In genomic region chr7:155203059-155203881, GRCh38 we compare ENCODE assay signal across 14 cellular contexts.
A peak's percentile ranks its signal among the peaks of the same experiment; 100 is the strongest.
DNase-seq lines count a peak whose midpoint lies in the region; ATAC-seq and TF ChIP-seq lines count a peak whose summit lies in the region.
"Had no signal": no experiment of that assay in that cellular context is flagged by ENCODE, and none has a peak within 500 bp of the region (broad histone marks: within the 10 kb centered on the region; RNA-seq: fewer than 3 reads in every experiment).

No MANE protein-coding gene starts in this region.

- peaks cover 3% of the 10 kb centered on the region for H3K36me3 Mint-ChIP-seq in activated CD4-positive, alpha-beta T cell treated with anti-CD3 and anti-CD28 coated beads, Interleukin-2, amount 10 ng/mL, durations not matched to agents 7 days and 5 days (ENCODE audit: low read depth)
- peaks cover 6% of the 10 kb centered on the region for H3K36me3 Mint-ChIP-seq in dendritic cell treated with granulocyte-macrophage colony-stimulating factor and Interleukin-4, amounts not matched to agents 40 ng/mL and 50 ng/mL, for 4 days (ENCODE audit: low read depth)
- no peaks in the 10 kb centered on the region for H3K36me3 Mint-ChIP-seq in osteocyte (ENCODE audit: unreplicated experiment)
- H3K36me3 Mint-ChIP-seq: T-cell had no signal

- H3K9me2 ChIP-seq in OCI-LY7 (ENCODE audit: insufficient read depth, low read length): no peaks in the 10 kb centered on the region

- peak overlapping the region; percentile 53; the same call in 1 of the 2 replicates for H2AFZ ChIP-seq in OCI-LY7 (ENCODE audit: low read length)

- BruUV-seq in OCI-LY7 (replicated peaks; lab: Mats Ljungman, UMichigan): no TSS peak

- intact Hi-C loops in OCI-LY7 (cut with micrococcal nuclease; ENCODE audit: unreplicated experiment): no loop called here
- intact Hi-C loops in dendritic cell treated with granulocyte-macrophage colony-stimulating factor and Interleukin-4, amounts not matched to agents 40 ng/mL and 50 ng/mL, for 4 days (cut with micrococcal nuclease): loop anchor here (10.0 kb wide), 1 partner anchor 552 kb away; no protein-coding TSS in a partner anchor
- intact Hi-C loops in sciatic nerve (cut with DNase I): no loop called here

- no peak for ATAC-seq in sciatic nerve
- ATAC-seq in GM19452 (IDR thresholded peaks at IDR 0.05; ENCODE audit: unreplicated experiment): no peak
- ATAC-seq: T-cell had no signal

- H3K4me2 ChIP-seq in OCI-LY7 (ENCODE audit: low read length): no peak overlapping the region; the same call in 1 of the 2 replicates

- H3K9me3 Mint-ChIP-seq in activated CD4-positive, alpha-beta T cell treated with anti-CD3 and anti-CD28 coated beads, Interleukin-2, amount 10 ng/mL, durations not matched to agents 7 days and 5 days: peaks cover 11% of the 10 kb centered on the region
- peaks cover 13% of the 10 kb centered on the region for H3K9me3 Mint-ChIP-seq in dendritic cell treated with granulocyte-macrophage colony-stimulating factor and Interleukin-4, amounts not matched to agents 40 ng/mL and 50 ng/mL, for 4 days
- H3K9me3 Mint-ChIP-seq in osteocyte (ENCODE audit: unreplicated experiment): no peaks in the 10 kb centered on the region
- H3K9me3 Mint-ChIP-seq: T-cell had no signal

- no peaks in the 10 kb centered on the region for H3K36me3 ChIP-seq in OCI-LY7 (ENCODE audit: insufficient read depth, low read length)
- H3K36me3 ChIP-seq: ascending aorta, thyroid gland had no signal

- no peak overlapping the region for H3K4me3 Mint-ChIP-seq in activated CD4-positive, alpha-beta T cell treated with anti-CD3 and anti-CD28 coated beads, Interleukin-2, amount 10 ng/mL, durations not matched to agents 7 days and 5 days
- no peak overlapping the region for H3K4me3 Mint-ChIP-seq in dendritic cell treated with granulocyte-macrophage colony-stimulating factor and Interleukin-4, amounts not matched to agents 40 ng/mL and 50 ng/mL, for 4 days
- no peak overlapping the region for H3K4me3 Mint-ChIP-seq in osteocyte (ENCODE audit: unreplicated experiment)
- H3K4me3 Mint-ChIP-seq: T-cell had no signal

- no peaks in the 10 kb centered on the region for H4K20me1 ChIP-seq in OCI-LY7 (ENCODE audit: insufficient read depth, low read length)

- no peak overlapping the region for H3K4me3 ChIP-seq in OCI-LY7 (ENCODE audit: low read depth, low read length, poor library complexity, severe bottlenecking)
- H3K4me3 ChIP-seq: ascending aorta, thyroid gland had no signal

- no peaks in the 10 kb centered on the region for H3K9me3 ChIP-seq in OCI-LY7 (ENCODE audit: low read length)
- H3K9me3 ChIP-seq: ascending aorta, thyroid gland had no signal

- CTCF ChIA-PET in activated CD4-positive, alpha-beta T cell treated with anti-CD3 and anti-CD28 coated beads, Interleukin-2, amount 10 ng/mL, durations not matched to agents 7 days and 5 days (lab: Charles Lee): no interaction called here
- CTCF ChIA-PET in OCI-LY7 (lab: Charles Lee; ENCODE audit: unreplicated experiment): no interaction called here

- no peaks in the 10 kb centered on the region for H3K79me2 ChIP-seq in OCI-LY7 (ENCODE audit: insufficient read depth, low read depth, low read length)

- H3K27ac ChIP-seq in OCI-LY7 (ENCODE audit: low read depth, low read length, poor library complexity, severe bottlenecking): no peak overlapping the region
- H3K27ac ChIP-seq: ascending aorta, thyroid gland had no signal

- peak overlapping the region; percentile 55 for H3K27ac Mint-ChIP-seq in activated CD4-positive, alpha-beta T cell treated with anti-CD3 and anti-CD28 coated beads, Interleukin-2, amount 10 ng/mL, durations not matched to agents 7 days and 5 days
- H3K27ac Mint-ChIP-seq in dendritic cell treated with granulocyte-macrophage colony-stimulating factor and Interleukin-4, amounts not matched to agents 40 ng/mL and 50 ng/mL, for 4 days: peak overlapping the region; percentile 77
- no peak overlapping the region for H3K27ac Mint-ChIP-seq in osteocyte (ENCODE audit: unreplicated experiment)
- H3K27ac Mint-ChIP-seq: T-cell had no signal

- no peak for TF ChIP-seq CTCF in OCI-LY7 (conservative IDR thresholded peaks at IDR 0.05; ENCODE audit: low read length)
- no peak for TF ChIP-seq CTCF in osteocyte (IDR thresholded peaks at IDR 0.05)

- no peak for DNase-seq in activated CD4-positive, alpha-beta T cell treated with anti-CD3 and anti-CD28 coated beads, Interleukin-2, amount 10 ng/mL, durations not matched to agents 7 days and 5 days
- DNase-seq in activated CD4-positive, alpha-beta T cell treated with anti-CD3 and anti-CD28 coated beads, Interleukin-2, amount 50 U/mL, for 48 hours: no peak
- no peak for DNase-seq in OCI-LY7 (ENCODE audit: low spot score)
- DNase-seq in sciatic nerve (ENCODE audit: low spot score): peak; percentile 46
- DNase-seq in SKM-1 (lab: John Stamatoyannopoulos, UW; ENCODE audit: unreplicated experiment): no peak
- no peak for DNase-seq in osteocyte (ENCODE audit: extremely low spot score, unreplicated experiment)
- DNase-seq: COR-L47, NCI-H1930, NCI-H524, T-cell, thyroid gland had no signal

- H3K27me3 Mint-ChIP-seq in activated CD4-positive, alpha-beta T cell treated with anti-CD3 and anti-CD28 coated beads, Interleukin-2, amount 10 ng/mL, durations not matched to agents 7 days and 5 days: no peaks in the 10 kb centered on the region
- no peaks in the 10 kb centered on the region for H3K27me3 Mint-ChIP-seq in dendritic cell treated with granulocyte-macrophage colony-stimulating factor and Interleukin-4, amounts not matched to agents 40 ng/mL and 50 ng/mL, for 4 days
- H3K27me3 Mint-ChIP-seq in osteocyte (ENCODE audit: unreplicated experiment): no peaks in the 10 kb centered on the region

- POLR2A ChIA-PET in activated CD4-positive, alpha-beta T cell treated with anti-CD3 and anti-CD28 coated beads, Interleukin-2, amount 10 ng/mL, durations not matched to agents 7 days and 5 days (lab: Charles Lee): no interaction called here
- POLR2A ChIA-PET in OCI-LY7 (lab: Charles Lee): interaction anchor here (1.2 kb wide), 1 partner anchor 96 kb away, joined by 3 read pairs; no protein-coding TSS in a partner anchor

- H3K4me1 ChIP-seq in OCI-LY7 (ENCODE audit: insufficient read depth, low read length, poor library complexity, severe bottlenecking): peaks cover 41% of the 10 kb centered on the region
- H3K4me1 ChIP-seq: ascending aorta, thyroid gland had no signal

- H3K4me1 Mint-ChIP-seq in activated CD4-positive, alpha-beta T cell treated with anti-CD3 and anti-CD28 coated beads, Interleukin-2, amount 10 ng/mL, durations not matched to agents 7 days and 5 days: peaks cover 45% of the 10 kb centered on the region
- peaks cover 86% of the 10 kb centered on the region for H3K4me1 Mint-ChIP-seq in dendritic cell treated with granulocyte-macrophage colony-stimulating factor and Interleukin-4, amounts not matched to agents 40 ng/mL and 50 ng/mL, for 4 days (ENCODE audit: low read depth)
- peaks cover 18% of the 10 kb centered on the region for H3K4me1 Mint-ChIP-seq in osteocyte (ENCODE audit: unreplicated experiment)
